In the genomic region with DNA sequence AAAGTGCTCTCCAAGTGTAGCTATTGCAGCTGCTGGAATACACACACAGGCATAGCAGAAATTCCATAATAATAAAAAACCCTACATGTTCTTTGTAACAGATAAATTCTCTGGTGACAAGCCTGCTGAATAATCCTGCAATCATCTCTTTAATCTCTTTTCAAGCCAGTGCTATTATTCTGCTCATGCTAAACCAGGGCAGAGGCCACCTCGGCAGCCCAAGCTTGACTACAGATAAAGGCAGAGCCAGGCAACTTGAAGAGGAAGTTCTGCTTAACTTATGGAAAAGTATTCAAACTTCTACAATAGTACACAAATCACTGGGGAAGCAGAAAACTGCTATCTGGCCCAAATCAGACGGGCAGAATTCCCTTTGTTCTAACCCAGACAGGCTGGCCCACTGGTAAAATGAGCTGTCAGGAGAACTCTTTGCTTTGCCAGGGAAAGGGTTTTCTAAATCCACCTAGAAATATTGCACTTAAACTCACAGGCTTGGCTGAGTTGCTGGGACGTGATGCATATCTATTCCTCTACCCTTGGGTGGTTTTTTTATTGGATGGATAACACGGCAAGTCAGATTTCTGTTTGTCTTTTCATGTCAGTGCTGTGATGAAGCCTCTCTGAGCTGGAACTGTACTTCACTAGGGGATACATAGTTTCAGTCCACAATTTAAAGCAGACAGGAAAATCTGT, we compare ENCODE assay signal across 1 cellular context.
TF ChIP-seq lines count a peak whose summit lies in the region.

No MANE protein-coding gene starts in this region.

TF ChIP-seq in GM23338, 12 proteins besides CTCF, POLR2A, EP300 and RAD21 (continued from another document):
- TF ChIP-seq, protein P1, sequence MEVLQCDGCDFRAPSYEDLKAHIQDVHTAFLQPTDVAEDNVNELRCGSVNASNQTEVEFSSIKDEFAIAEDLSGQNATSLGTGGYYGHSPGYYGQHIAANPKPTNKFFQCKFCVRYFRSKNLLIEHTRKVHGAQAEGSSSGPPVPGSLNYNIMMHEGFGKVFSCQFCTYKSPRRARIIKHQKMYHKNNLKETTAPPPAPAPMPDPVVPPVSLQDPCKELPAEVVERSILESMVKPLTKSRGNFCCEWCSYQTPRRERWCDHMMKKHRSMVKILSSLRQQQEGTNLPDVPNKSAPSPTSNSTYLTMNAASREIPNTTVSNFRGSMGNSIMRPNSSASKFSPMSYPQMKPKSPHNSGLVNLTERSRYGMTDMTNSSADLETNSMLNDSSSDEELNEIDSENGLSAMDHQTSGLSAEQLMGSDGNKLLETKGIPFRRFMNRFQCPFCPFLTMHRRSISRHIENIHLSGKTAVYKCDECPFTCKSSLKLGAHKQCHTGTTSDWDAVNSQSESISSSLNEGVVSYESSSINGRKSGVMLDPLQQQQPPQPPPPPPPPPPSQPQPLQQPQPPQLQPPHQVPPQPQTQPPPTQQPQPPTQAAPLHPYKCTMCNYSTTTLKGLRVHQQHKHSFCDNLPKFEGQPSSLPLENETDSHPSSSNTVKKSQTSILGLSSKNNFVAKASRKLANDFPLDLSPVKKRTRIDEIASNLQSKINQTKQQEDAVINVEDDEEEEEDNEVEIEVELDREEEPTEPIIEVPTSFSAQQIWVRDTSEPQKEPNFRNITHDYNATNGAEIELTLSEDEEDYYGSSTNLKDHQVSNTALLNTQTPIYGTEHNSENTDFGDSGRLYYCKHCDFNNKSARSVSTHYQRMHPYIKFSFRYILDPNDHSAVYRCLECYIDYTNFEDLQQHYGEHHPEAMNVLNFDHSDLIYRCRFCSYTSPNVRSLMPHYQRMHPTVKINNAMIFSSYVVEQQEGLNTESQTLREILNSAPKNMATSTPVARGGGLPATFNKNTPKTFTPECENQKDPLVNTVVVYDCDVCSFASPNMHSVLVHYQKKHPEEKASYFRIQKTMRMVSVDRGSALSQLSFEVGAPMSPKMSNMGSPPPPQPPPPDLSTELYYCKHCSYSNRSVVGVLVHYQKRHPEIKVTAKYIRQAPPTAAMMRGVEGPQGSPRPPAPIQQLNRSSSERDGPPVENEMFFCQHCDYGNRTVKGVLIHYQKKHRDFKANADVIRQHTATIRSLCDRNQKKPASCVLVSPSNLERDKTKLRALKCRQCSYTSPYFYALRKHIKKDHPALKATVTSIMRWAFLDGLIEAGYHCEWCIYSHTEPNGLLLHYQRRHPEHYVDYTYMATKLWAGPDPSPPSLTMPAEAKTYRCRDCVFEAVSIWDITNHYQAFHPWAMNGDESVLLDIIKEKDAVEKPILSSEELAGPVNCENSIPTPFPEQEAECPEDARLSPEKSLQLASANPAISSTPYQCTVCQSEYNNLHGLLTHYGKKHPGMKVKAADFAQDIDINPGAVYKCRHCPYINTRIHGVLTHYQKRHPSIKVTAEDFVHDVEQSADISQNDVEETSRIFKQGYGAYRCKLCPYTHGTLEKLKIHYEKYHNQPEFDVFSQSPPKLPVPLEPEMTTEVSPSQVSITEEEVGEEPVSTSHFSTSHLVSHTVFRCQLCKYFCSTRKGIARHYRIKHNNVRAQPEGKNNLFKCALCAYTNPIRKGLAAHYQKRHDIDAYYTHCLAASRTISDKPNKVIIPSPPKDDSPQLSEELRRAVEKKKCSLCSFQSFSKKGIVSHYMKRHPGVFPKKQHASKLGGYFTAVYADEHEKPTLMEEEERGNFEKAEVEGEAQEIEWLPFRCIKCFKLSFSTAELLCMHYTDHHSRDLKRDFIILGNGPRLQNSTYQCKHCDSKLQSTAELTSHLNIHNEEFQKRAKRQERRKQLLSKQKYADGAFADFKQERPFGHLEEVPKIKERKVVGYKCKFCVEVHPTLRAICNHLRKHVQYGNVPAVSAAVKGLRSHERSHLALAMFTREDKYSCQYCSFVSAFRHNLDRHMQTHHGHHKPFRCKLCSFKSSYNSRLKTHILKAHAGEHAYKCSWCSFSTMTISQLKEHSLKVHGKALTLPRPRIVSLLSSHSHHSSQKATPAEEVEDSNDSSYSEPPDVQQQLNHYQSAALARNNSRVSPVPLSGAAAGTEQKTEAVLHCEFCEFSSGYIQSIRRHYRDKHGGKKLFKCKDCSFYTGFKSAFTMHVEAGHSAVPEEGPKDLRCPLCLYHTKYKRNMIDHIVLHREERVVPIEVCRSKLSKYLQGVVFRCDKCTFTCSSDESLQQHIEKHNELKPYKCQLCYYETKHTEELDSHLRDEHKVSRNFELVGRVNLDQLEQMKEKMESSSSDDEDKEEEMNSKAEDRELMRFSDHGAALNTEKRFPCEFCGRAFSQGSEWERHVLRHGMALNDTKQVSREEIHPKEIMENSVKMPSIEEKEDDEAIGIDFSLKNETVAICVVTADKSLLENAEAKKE (CRISPR knock-in tag; IDR thresholded peaks at IDR 0.05), result no peak
- TF ChIP-seq, protein P2, sequence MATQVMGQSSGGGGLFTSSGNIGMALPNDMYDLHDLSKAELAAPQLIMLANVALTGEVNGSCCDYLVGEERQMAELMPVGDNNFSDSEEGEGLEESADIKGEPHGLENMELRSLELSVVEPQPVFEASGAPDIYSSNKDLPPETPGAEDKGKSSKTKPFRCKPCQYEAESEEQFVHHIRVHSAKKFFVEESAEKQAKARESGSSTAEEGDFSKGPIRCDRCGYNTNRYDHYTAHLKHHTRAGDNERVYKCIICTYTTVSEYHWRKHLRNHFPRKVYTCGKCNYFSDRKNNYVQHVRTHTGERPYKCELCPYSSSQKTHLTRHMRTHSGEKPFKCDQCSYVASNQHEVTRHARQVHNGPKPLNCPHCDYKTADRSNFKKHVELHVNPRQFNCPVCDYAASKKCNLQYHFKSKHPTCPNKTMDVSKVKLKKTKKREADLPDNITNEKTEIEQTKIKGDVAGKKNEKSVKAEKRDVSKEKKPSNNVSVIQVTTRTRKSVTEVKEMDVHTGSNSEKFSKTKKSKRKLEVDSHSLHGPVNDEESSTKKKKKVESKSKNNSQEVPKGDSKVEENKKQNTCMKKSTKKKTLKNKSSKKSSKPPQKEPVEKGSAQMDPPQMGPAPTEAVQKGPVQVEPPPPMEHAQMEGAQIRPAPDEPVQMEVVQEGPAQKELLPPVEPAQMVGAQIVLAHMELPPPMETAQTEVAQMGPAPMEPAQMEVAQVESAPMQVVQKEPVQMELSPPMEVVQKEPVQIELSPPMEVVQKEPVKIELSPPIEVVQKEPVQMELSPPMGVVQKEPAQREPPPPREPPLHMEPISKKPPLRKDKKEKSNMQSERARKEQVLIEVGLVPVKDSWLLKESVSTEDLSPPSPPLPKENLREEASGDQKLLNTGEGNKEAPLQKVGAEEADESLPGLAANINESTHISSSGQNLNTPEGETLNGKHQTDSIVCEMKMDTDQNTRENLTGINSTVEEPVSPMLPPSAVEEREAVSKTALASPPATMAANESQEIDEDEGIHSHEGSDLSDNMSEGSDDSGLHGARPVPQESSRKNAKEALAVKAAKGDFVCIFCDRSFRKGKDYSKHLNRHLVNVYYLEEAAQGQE (IDR thresholded peaks at IDR 0.05; ENCODE audit: unreplicated experiment), result no peak
- TF ChIP-seq NANOG (IDR thresholded peaks at IDR 0.05; ENCODE audit: borderline replicate concordance), result no peak
- TF ChIP-seq ZNF114 (CRISPR knock-in tag; IDR thresholded peaks at IDR 0.05), result no peak
- TF ChIP-seq EZH2 (IDR thresholded peaks at IDR 0.05; ENCODE audit: low read depth, unreplicated experiment), result no peak
- TF ChIP-seq STAT1 (IDR thresholded peaks at IDR 0.05; ENCODE audit: unreplicated experiment), result no peak
